ENCODE assay signal across 1 cellular context in genomic region chr11:20479399-20479974, GRCh38.
TF ChIP-seq lines count a peak whose summit lies in the region.

No MANE protein-coding gene starts in this region.

TF ChIP-seq in K562, 482 proteins besides CTCF, POLR2A, EP300 and RAD21 (continued from another document):
- TF ChIP-seq THAP7 (CRISPR knock-in tag; IDR thresholded peaks at IDR 0.05) = no peak
- TF ChIP-seq TEAD4 (IDR thresholded peaks at IDR 0.05; ENCODE audit: low read length) = 0 out of 2 replicates have a peak, but pooled peaks have one; percentile 50
- TF ChIP-seq TEAD4 (CRISPR knock-in tag; IDR thresholded peaks at IDR 0.05; ENCODE audit: borderline replicate concordance) = no peak
- no peak for TF ChIP-seq UBTF (IDR thresholded peaks at IDR 0.05; ENCODE audit: borderline replicate concordance in 1 of 2, low read depth in 2 of 2, low read length in 2 of 2)
- TF ChIP-seq ZNF507 (tag; conservative IDR thresholded peaks at IDR 0.05) = no peak
- TF ChIP-seq MAFK (IDR thresholded peaks at IDR 0.05; ENCODE audit: low read length) = peak; percentile 39; the same call in 1 of the 2 replicates
- no peak for TF ChIP-seq RBFOX2 (IDR thresholded peaks at IDR 0.05; ENCODE audit: low read depth, low read length)
- no peak for TF ChIP-seq KAT8 (IDR thresholded peaks at IDR 0.05; ENCODE audit: low read depth)
- TF ChIP-seq BCL6 (CRISPR knock-in tag; IDR thresholded peaks at IDR 0.05) = no peak
- no peak for TF ChIP-seq BRCA1 (IDR thresholded peaks at IDR 0.05)
- no peak for TF ChIP-seq BRCA1 (CRISPR knock-in tag; IDR thresholded peaks at IDR 0.05)
- TF ChIP-seq ZNF124 (CRISPR knock-in tag; IDR thresholded peaks at IDR 0.05) = no peak
- TF ChIP-seq ILK (tag; IDR thresholded peaks at IDR 0.05; ENCODE audit: borderline replicate concordance, low read depth) = no peak
- TF ChIP-seq GATAD2B (IDR thresholded peaks at IDR 0.05; ENCODE audit: borderline replicate concordance) = 0 out of 2 replicates have a peak, but pooled peaks have one; percentile 45
- TF ChIP-seq MLLT1 (IDR thresholded peaks at IDR 0.05) = no peak
- no peak for TF ChIP-seq ZNF263 (CRISPR knock-in tag; IDR thresholded peaks at IDR 0.05; ENCODE audit: borderline replicate concordance)
- TF ChIP-seq TAF9B (IDR thresholded peaks at IDR 0.05; ENCODE audit: partially characterized antibody) = peak; percentile 26
- TF ChIP-seq POLR2H (tag; IDR thresholded peaks at IDR 0.05; ENCODE audit: low read depth) = no peak
- TF ChIP-seq CHAMP1 (IDR thresholded peaks at IDR 0.05) = peak; percentile 57; the same call in 1 of the 2 replicates
- no peak; the same call in 1 of the 2 replicates for TF ChIP-seq CBFA2T2 (conservative IDR thresholded peaks at IDR 0.05)
- TF ChIP-seq NFIC (IDR thresholded peaks at IDR 0.05) = 0 out of 2 replicates have a peak, but pooled peaks have one; percentile 25
- peak; percentile 60; the same call in 1 of the 2 replicates for TF ChIP-seq SMARCA4 (IDR thresholded peaks at IDR 0.05)
- TF ChIP-seq ZNF197 (CRISPR knock-in tag; IDR thresholded peaks at IDR 0.05; ENCODE audit: low read depth) = no peak
- peak; percentile 2 for TF ChIP-seq MEIS2 (IDR thresholded peaks at IDR 0.05; ENCODE audit: partially characterized antibody)
- no peak for TF ChIP-seq RBM34 (IDR thresholded peaks at IDR 0.05; ENCODE audit: borderline replicate concordance, insufficient read depth, low read length)
- TF ChIP-seq KDM4B (IDR thresholded peaks at IDR 0.05; ENCODE audit: borderline replicate concordance in 2 of 2, low read depth in 1 of 2) = no peak
- peak in 1 of 2 experiments; percentile 51; a peak in 1 of 4 replicates for TF ChIP-seq RCOR1 (IDR thresholded peaks at IDR 0.05; ENCODE audit: borderline replicate concordance in 1 of 2, low read depth in 2 of 2, low read length in 2 of 2)
- TF ChIP-seq NELFE (IDR thresholded peaks at IDR 0.05; ENCODE audit: insufficient read depth, insufficient read length) = no peak
- no peak for TF ChIP-seq ZNF431 (CRISPR knock-in tag; IDR thresholded peaks at IDR 0.05)
- no peak for TF ChIP-seq ZBTB2 (IDR thresholded peaks at IDR 0.05)
- no peak for TF ChIP-seq AFF4 (CRISPR knock-in tag; IDR thresholded peaks at IDR 0.05)
- 0 out of 4 replicates have a peak, but pooled peaks of 1 of the 2 experiments have one; percentile 19 for TF ChIP-seq MNT (conservative IDR thresholded peaks at IDR 0.05)
- TF ChIP-seq U2AF2 (optimal IDR thresholded peaks at IDR 0.05; ENCODE audit: low read depth, low read length) = no peak
- TF ChIP-seq KHSRP (IDR thresholded peaks at IDR 0.05) = no peak
- no peak for TF ChIP-seq SMARCE1 (IDR thresholded peaks at IDR 0.05)
